ENCODE assay signal across 8 cellular contexts in the genomic region with DNA sequence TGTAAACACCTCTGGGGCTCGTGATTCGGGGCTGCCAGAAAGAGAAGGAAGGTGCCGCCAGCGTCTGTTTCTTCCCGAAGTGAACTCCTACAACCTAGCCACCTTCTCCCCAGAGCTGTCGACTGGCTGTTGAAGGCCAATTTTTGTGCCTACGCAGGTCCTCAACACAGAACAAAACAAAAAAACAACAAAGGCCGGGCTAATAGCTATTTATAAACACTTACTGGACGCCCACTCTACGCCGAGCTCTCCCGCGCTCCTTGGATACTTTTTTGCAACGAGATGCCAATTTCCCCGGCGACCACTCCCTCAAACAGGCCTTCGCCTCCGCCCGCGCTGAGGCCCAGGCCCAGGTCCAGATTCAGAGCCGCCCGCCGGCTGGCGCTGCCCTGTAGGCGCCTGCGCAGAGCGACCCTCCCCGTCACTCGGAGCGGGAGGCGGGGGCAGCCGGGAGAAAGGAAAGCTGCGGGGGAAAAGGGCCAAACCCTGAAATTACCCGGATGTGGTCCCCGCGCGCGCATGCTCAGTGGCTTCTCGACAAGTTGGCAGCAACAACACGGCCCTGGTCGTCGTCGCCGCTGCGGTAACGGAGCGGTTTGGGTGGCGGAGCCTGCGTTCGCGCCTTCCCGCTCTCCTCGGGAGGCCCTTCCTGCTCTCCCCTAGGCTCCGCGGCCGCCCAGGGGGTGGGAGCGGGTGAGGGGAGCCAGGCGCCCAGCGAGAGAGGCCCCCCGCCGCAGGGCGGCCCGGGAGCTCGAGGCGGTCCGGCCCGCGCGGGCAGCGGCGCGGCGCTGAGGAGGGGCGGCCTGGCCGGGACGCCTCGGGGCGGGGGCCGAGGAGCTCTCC. TPM values are rescaled to one million over a fixed set of nuclear protein-coding genes. Genes with fewer than 3 reads are reported as not detected.
DNase-seq lines count a peak whose midpoint lies in the region; ATAC-seq, FAIRE-seq and TF ChIP-seq lines count a peak whose summit lies in the region.

A gene (plus strand): TSS at position 520 of the 843 bp plus-strand sequence. CDS start 16,834 bp downstream, outside the sequence.

- TF ChIP-seq POLR2A in esophagus muscularis mucosa (IDR thresholded peaks at IDR 0.05; ENCODE audit: low read depth), result peak; percentile 62

- FAIRE-seq in RCC 7860 (lab: Jason Lieb, UNC), result no peak

- 1% methylated on average over 13 of the region's 79 CpGs for WGBS in esophagus muscularis mucosa

- H3K27ac ChIP-seq in KOPT-K1 (ENCODE audit: low read depth, low read length, poor library complexity, severe bottlenecking) (peak within 1 kb of the TSS; percentile 92), esophagus muscularis mucosa (replicated peaks in 1 of 4) (peak within 1 kb of the TSS; percentile 96 to 100 (median 98))

- peak within 1 kb of the TSS; percentile 60 to 94 (median 82) for H3K4me3 ChIP-seq in esophagus muscularis mucosa

- DNase-seq in DMS79 treated with DMSO at 0.1 percent for 48 hours (lab: John Stamatoyannopoulos, UW), result peak; percentile 97
- DNase-seq in RCC 7860 (ENCODE audit: low spot score), result peak; percentile 86
- DNase-seq in activated T-helper 1 cell treated with Interleukin-2 at 50 U/mL for 16 hours (ENCODE audit: low read depth), result peak; percentile 95
- DNase-seq in esophagus muscularis mucosa (ENCODE audit: extremely low spot score), result peak; percentile 99
- peak; percentile 97 for DNase-seq in myocyte (ENCODE audit: low read depth)
- peak; percentile 97 for DNase-seq in stimulated activated CD8-positive, alpha-beta memory T cell treated with anti-CD3 and anti-CD28 coated beads, Interleukin-7, amount 100 ng/mL, for 4 hours (ENCODE audit: low read depth in 2 of 2)

- intact Hi-C loops in esophagus muscularis mucosa (cut with DNase I), result loop anchor here (2.0 to 5.0 kb wide), 2 partner anchors 61 to 153 kb away; a partner anchor contains a TSS

- ATAC-seq in GM21825 (IDR thresholded peaks at IDR 0.05; ENCODE audit: unreplicated experiment), result peak; percentile 73

- H3K9me3 ChIP-seq in KOPT-K1 (ENCODE audit: insufficient read depth, low read length, poor library complexity, severe bottlenecking) (no peaks in the 10 kb centered on the region), esophagus muscularis mucosa (no peaks in the 10 kb centered on the region)

- TF ChIP-seq EP300 in esophagus muscularis mucosa (IDR thresholded peaks at IDR 0.05), result no peak

- H3K36me3 ChIP-seq in KOPT-K1 (ENCODE audit: insufficient read depth, low read length), result peaks cover 40% of the 10 kb centered on the region
- peaks cover 0 to 20% (median 8%) of the 10 kb centered on the region in 4 donors for H3K36me3 ChIP-seq in esophagus muscularis mucosa

- no peaks in the 10 kb centered on the region for H3K27me3 ChIP-seq in esophagus muscularis mucosa

- peaks cover 37 to 75% (median 59%) of the 10 kb centered on the region in 4 donors for H3K4me1 ChIP-seq in esophagus muscularis mucosa

- no peak for TF ChIP-seq CTCF in esophagus muscularis mucosa (IDR thresholded peaks at IDR 0.05)

RNA-seq across cellular contexts. Expression of the gene that starts here (rescaled TPM):
- total RNA-seq in esophagus muscularis mucosa, result 100 to 1,000 TPM; 113 to 168 (median 130) TPM
- total RNA-seq in myocyte, result 130 and 132 TPM in 2 replicates
- 55.6 TPM for polyA plus RNA-seq in myocyte (2012)

Comparison
In these comparisons a context has a peak if more than half of its experiments do, and no peak if none do; other contexts are left out.
1. Peak in every context shown above with its lines: DNase-seq, ATAC-seq, H3K4me3 ChIP-seq and H3K27ac ChIP-seq.